Comparison of ENCODE assay signal across 25 cellular contexts in genomic region chr10:72311667-72312066, GRCh38. TPM values are rescaled to one million over a fixed set of nuclear protein-coding genes. Genes with fewer than 3 reads are reported as not detected.
DNase-seq lines count a peak whose midpoint lies in the region; ATAC-seq, FAIRE-seq and TF ChIP-seq lines count a peak whose summit lies in the region.
"Had no signal": no experiment of that assay in that cellular context is flagged by ENCODE, and none has a peak within 500 bp of the region (broad histone marks: within the 10 kb centered on the region; RNA-seq: fewer than 3 reads in every experiment).

No MANE protein-coding gene starts in this region.

- H3K4me1 Mint-ChIP-seq in stimulated activated effector memory CD8-positive, alpha-beta T cell treated with anti-CD3 and anti-CD28 coated beads, Interleukin-12 subunit alpha, Interleukin-12 subunit beta, amount 100 ng/mL, for 72 hours, result peaks cover 51% of the 10 kb centered on the region

- H3K36me3 ChIP-seq in K562 (ENCODE audit: control insufficient read depth, insufficient read depth, low read length) (no peaks in the 10 kb centered on the region), breast epithelium (no peaks in the 10 kb centered on the region)
- H3K36me3 ChIP-seq: ascending aorta, lower lobe of right lung, MG63, thyroid gland had no signal

- no peaks in the 10 kb centered on the region for H3K9me1 ChIP-seq in K562 (ENCODE audit: control insufficient read depth, insufficient read depth, low read length)

- intact Hi-C loops in K562 (cut with micrococcal nuclease) (no loop called here), lower leg skin (cut with DNase I; ENCODE audit: low total_unique reads) (no loop called here), breast epithelium (cut with DNase I; ENCODE audit: low total_unique reads) (no loop called here)

- no peak for TF ChIP-seq POLR2A in NB4 (IDR thresholded peaks at IDR 0.05; ENCODE audit: extremely low read depth, insufficient read length)
- TF ChIP-seq POLR2A in K562 (conservative IDR thresholded peaks at IDR 0.05), result no peak
- no peak for TF ChIP-seq POLR2A in lower leg skin (IDR thresholded peaks at IDR 0.05)
- TF ChIP-seq POLR2A in breast epithelium (IDR thresholded peaks at IDR 0.05), result no peak

- no peak overlapping the region for H3K9ac ChIP-seq in K562 (ENCODE audit: insufficient read depth in 1 of 2, low read depth in 2 of 2, low read length in 2 of 2)

- DNase-seq in activated naive CD4-positive, alpha-beta T cell treated with anti-CD3 and anti-CD28 coated beads, Interleukin-2, amount 50 U/mL, for 72 hours (ENCODE audit: low spot score in 2 of 2), result no peak
- DNase-seq in activated naive CD4-positive, alpha-beta T cell treated with anti-CD3 and anti-CD28 coated beads, Interleukin-2, amount 50 U/mL, for 16 hours, result no peak
- DNase-seq in NB4 (ENCODE audit: low read depth) (peak; percentile 16), K562 (ENCODE audit: extremely low read depth in 1 of 4, low spot score in 3 of 4) (no peak), lower leg skin (ENCODE audit: low spot score in 2 of 2) (no peak), HuH-7.5 (ENCODE audit: low spot score) (no peak), breast epithelium (ENCODE audit: low spot score in 2 of 2) (no peak)
- no peak for DNase-seq in stimulated activated effector memory CD8-positive, alpha-beta T cell treated with anti-CD3 and anti-CD28 coated beads, Interleukin-12 subunit alpha, Interleukin-12 subunit beta, amount 100 ng/mL, for 72 hours (ENCODE audit: low spot score in 2 of 2)
- DNase-seq: activated effector memory CD4-positive, alpha-beta T cell treated with anti-CD3 and anti-CD28 coated beads, Interleukin-2, amount 50 U/mL, for 16 hours; DMS53; foreskin keratinocyte; lower lobe of right lung; MG63; NCI-H146; NCI-H2171 treated with DMSO at 0.1 percent for 48 hours; occipital lobe; OCI-M1; thyroid gland had no signal

- CTCF ChIA-PET in K562 (lab: Yijun Ruan, JAX; ENCODE audit: low intra/inter-chr PET ratio), result no interaction called here

- H3K27ac Mint-ChIP-seq in activated naive CD4-positive, alpha-beta T cell treated with anti-CD3 and anti-CD28 coated beads, Interleukin-2, amount 50 U/mL, for 72 hours, result peak overlapping the region; percentile 46
- no peak overlapping the region for H3K27ac Mint-ChIP-seq in stimulated activated effector memory CD8-positive, alpha-beta T cell treated with anti-CD3 and anti-CD28 coated beads, Interleukin-12 subunit alpha, Interleukin-12 subunit beta, amount 100 ng/mL, for 72 hours
- H3K27ac Mint-ChIP-seq: T-helper 1 cell treated with Interleukin-12 subunit alpha and Interleukin-12 subunit beta and Interleukin-4 antibody, amounts not matched to agents 30 μg/mL and 1 μg/mL, for 36 hours had no signal

- in situ Hi-C loops in K562 (cut with MboI), result no loop called here

- H3K9me3 ChIP-seq in K562 (replicated peaks; ENCODE audit: control insufficient read depth, insufficient read depth, low read depth, low read length) (no peaks in the 10 kb centered on the region), breast epithelium (no peaks in the 10 kb centered on the region)
- H3K9me3 ChIP-seq: ascending aorta, lower lobe of right lung, MG63, thyroid gland had no signal

- H3K9me3 Mint-ChIP-seq in activated naive CD4-positive, alpha-beta T cell treated with anti-CD3 and anti-CD28 coated beads, Interleukin-2, amount 50 U/mL, for 72 hours, result peaks cover 0 to 5% of the 10 kb centered on the region in 2 donors
- no peaks in the 10 kb centered on the region for H3K9me3 Mint-ChIP-seq in stimulated activated effector memory CD8-positive, alpha-beta T cell treated with anti-CD3 and anti-CD28 coated beads, Interleukin-12 subunit alpha, Interleukin-12 subunit beta, amount 100 ng/mL, for 72 hours
- H3K9me3 Mint-ChIP-seq: IgD-negative memory B cell; T-helper 1 cell treated with Interleukin-12 subunit alpha and Interleukin-12 subunit beta and Interleukin-4 antibody, amounts not matched to agents 30 μg/mL and 1 μg/mL, for 36 hours had no signal

- POLR2A ChIA-PET in K562 (lab: Yijun Ruan, JAX), result interaction anchor here (0.7 to 2.3 kb wide), 4 partner anchors 10 to 467 kb away, joined by 3 to 17 read pairs (median 5); no protein-coding TSS in a partner anchor

- H3K27me3 ChIP-seq in K562 (ENCODE audit: control insufficient read depth in 2 of 2, insufficient read depth in 2 of 2, low read length in 2 of 2) (no peaks in the 10 kb centered on the region), breast epithelium (no peaks in the 10 kb centered on the region)
- H3K27me3 ChIP-seq: ascending aorta, foreskin keratinocyte, MG63, thyroid gland had no signal

- H3K4me2 ChIP-seq in K562 (ENCODE audit: insufficient read depth, low read length), result no peak overlapping the region

- no peak for TF ChIP-seq EP300 in K562 (IDR thresholded peaks at IDR 0.05; ENCODE audit: low read length)

- peak; percentile 32 for FAIRE-seq in K562 (lab: Jason Lieb, UNC)
- FAIRE-seq: GM12891, keratinocyte had no signal

- no TSS peak for BruUV-seq in K562 (replicated peaks; lab: Mats Ljungman, UMichigan)

- H3K4me1 ChIP-seq in K562 (replicated peaks in 1 of 2; ENCODE audit: control insufficient read depth in 2 of 2, insufficient read depth in 2 of 2, low read length in 2 of 2) (peaks cover 42 to 66% of the 10 kb centered on the region in 2 experiments), breast epithelium (peaks cover 17% of the 10 kb centered on the region in 2 donors)

- H3K79me2 ChIP-seq in K562 (ENCODE audit: control insufficient read depth, insufficient read depth, low read length), result no peaks in the 10 kb centered on the region

- H2AFZ ChIP-seq in K562 (ENCODE audit: low read depth, low read length), result no peak overlapping the region

- TF ChIP-seq CTCF in NB4 (IDR thresholded peaks at IDR 0.05; ENCODE audit: low read depth, low read length) (no peak), K562 (IDR thresholded peaks at IDR 0.05 in 2 of 3, conservative IDR thresholded peaks at IDR 0.05 in 1 of 3; ENCODE audit: insufficient read depth in 2 of 3, low read depth in 1 of 3, low read length in 3 of 3) (no peak), lower leg skin (IDR thresholded peaks at IDR 0.05) (no peak), breast epithelium (IDR thresholded peaks at IDR 0.05) (no peak)

- H3K27ac ChIP-seq in K562 (ENCODE audit: extremely low read depth, low read depth, low read length), result no peak overlapping the region; the same call in 2 of the 3 replicates
- H3K27ac ChIP-seq in breast epithelium, result no peak overlapping the region
- H3K27ac ChIP-seq: ascending aorta, HL-60, lower lobe of right lung, thyroid gland, VCaP had no signal

- no peaks in the 10 kb centered on the region for H4K20me1 ChIP-seq in K562 (replicated peaks; ENCODE audit: control insufficient read depth, insufficient read depth, low read length)

- peak; percentile 72 to 75 for ATAC-seq in activated naive CD4-positive, alpha-beta T cell treated with anti-CD3 and anti-CD28 coated beads, Interleukin-2, amount 50 U/mL, for 72 hours
- ATAC-seq in K562, result no peak
- ATAC-seq in stimulated activated effector memory CD8-positive, alpha-beta T cell treated with anti-CD3 and anti-CD28 coated beads, Interleukin-12 subunit alpha, Interleukin-12 subunit beta, amount 100 ng/mL, for 72 hours, result peak; percentile 88
- ATAC-seq: foreskin keratinocyte, lower lobe of right lung had no signal

- TF ChIP-seq RAD21 in K562 (CRISPR knock-in tag; conservative IDR thresholded peaks at IDR 0.05 in 1 of 2, IDR thresholded peaks at IDR 0.05 in 1 of 2), result no peak

- H3K4me3 Mint-ChIP-seq in stimulated activated effector memory CD8-positive, alpha-beta T cell treated with anti-CD3 and anti-CD28 coated beads, Interleukin-12 subunit alpha, Interleukin-12 subunit beta, amount 100 ng/mL, for 72 hours, result no peak overlapping the region
- H3K4me3 Mint-ChIP-seq: IgD-negative memory B cell; T-helper 1 cell treated with Interleukin-12 subunit alpha and Interleukin-12 subunit beta and Interleukin-4 antibody, amounts not matched to agents 30 μg/mL and 1 μg/mL, for 36 hours had no signal

- H3K36me3 Mint-ChIP-seq in activated naive CD4-positive, alpha-beta T cell treated with anti-CD3 and anti-CD28 coated beads, Interleukin-2, amount 50 U/mL, for 72 hours, result peaks cover 9 to 11% of the 10 kb centered on the region in 2 donors
- peaks cover 8% of the 10 kb centered on the region for H3K36me3 Mint-ChIP-seq in stimulated activated effector memory CD8-positive, alpha-beta T cell treated with anti-CD3 and anti-CD28 coated beads, Interleukin-12 subunit alpha, Interleukin-12 subunit beta, amount 100 ng/mL, for 72 hours
- H3K36me3 Mint-ChIP-seq: IgD-negative memory B cell had no signal

- 58% methylated on average over 7 of the region's 7 CpGs for WGBS in K562 (ENCODE audit: insufficient coverage, low coverage, missing lambda C conversion rate)
- WGBS in lower leg skin, 2 donors, result 87 to 93% methylated on average over 7 of the region's 7 CpGs

- H3K4me3 ChIP-seq in NB4 (ENCODE audit: low read depth, low read length) (no peak overlapping the region), K562 (no peak overlapping the region), lower leg skin (ENCODE audit: low read depth, poor library complexity, severe bottlenecking) (no peak overlapping the region), breast epithelium (no peak overlapping the region)
- H3K4me3 ChIP-seq: ascending aorta, lower lobe of right lung, MG63, thyroid gland had no signal

RNA-seq across cellular contexts. Expression of gene DDIT4, which starts 37.9 kb away (rescaled TPM):
- 1,000 to 10,000 TPM; 1,025 to 1,076 TPM for total RNA-seq in activated naive CD4-positive, alpha-beta T cell treated with anti-CD3 and anti-CD28 coated beads, Interleukin-2, amount 50 U/mL, for 72 hours
- total RNA-seq in K562 (2011; cell fraction: chromatin; rRNA removed; ENCODE audit: low replicate concordance), result 185 and 371 TPM in 2 replicates
- total RNA-seq in K562 (2011; cell fraction: nucleolus; rRNA removed), result 455 and 610 TPM in 2 replicates
- total RNA-seq in K562 (2011; cell fraction: nucleoplasm; rRNA removed), result 314 and 392 TPM in 2 replicates
- total RNA-seq in K562 (2014; rRNA removed) (593 and 675 TPM in 2 replicates), K562 (2014; rRNA removed; fragmentation: Illumina TruSeq; extraction: Trizol) (159 and 200 TPM in 2 replicates), K562 (2015; rRNA removed; fragmentation: Illumina TruSeq; extraction: Trizol) (13.2 and 14.7 TPM in 2 replicates), K562 (2021) (453 and 674 TPM in 2 replicates), lower leg skin (100 to 1,000 TPM; 274 to 929 (median 421) TPM), breast epithelium (100 to 1,000 TPM; 183 to 555 (median 341) TPM)
- polyA plus RNA-seq in K562 (2011; rRNA removed) (228 and 529 TPM in 2 replicates), K562 (2014; fragmentation: Illumina TruSeq; extraction: Trizol) (107 and 370 TPM in 2 replicates), K562 (2014; fragmentation: Nextera tagmentation; extraction: Ambion mirVana) (10 to 100 TPM in 1 of 2 experiments, 1 to 10 TPM in 1; 8.2 to 12.3 TPM), K562 (2014; rRNA removed) (362 and 564 TPM in 2 replicates)
- polyA plus RNA-seq in K562 (2011; cell fraction: cytosol; rRNA removed), result 345 and 451 TPM in 2 replicates
- 384 and 450 TPM in 2 replicates for polyA plus RNA-seq in K562 (2011; cell fraction: nucleus; rRNA removed)
- 184 and 695 TPM in 2 replicates for polyA plus RNA-seq in K562 (2012)
- 156 and 267 TPM in 2 replicates for polyA minus RNA-seq in K562 (2011; rRNA and poly(A)+ RNA removed)
- 180 and 395 TPM in 2 replicates for polyA minus RNA-seq in K562 (2011; cell fraction: cytosol; rRNA and poly(A)+ RNA removed)
- polyA minus RNA-seq in K562 (2011; cell fraction: nucleus; rRNA and poly(A)+ RNA removed), result 272 and 555 TPM in 2 replicates

RNA-seq across cellular contexts. Expression of gene DNAJB12, which starts 43.1 kb away (rescaled TPM):
- 10 to 100 TPM; 20.7 to 26.6 TPM for total RNA-seq in activated naive CD4-positive, alpha-beta T cell treated with anti-CD3 and anti-CD28 coated beads, Interleukin-2, amount 50 U/mL, for 72 hours
- 37.8 and 67.4 TPM in 2 replicates for total RNA-seq in K562 (2011; cell fraction: chromatin; rRNA removed; ENCODE audit: low replicate concordance)
- total RNA-seq in K562 (2011; cell fraction: nucleolus; rRNA removed), result 41.7 and 47.7 TPM in 2 replicates
- total RNA-seq in K562 (2011; cell fraction: nucleoplasm; rRNA removed), result 40.8 and 49.2 TPM in 2 replicates
- total RNA-seq in K562 (2014; rRNA removed) (22.1 and 30.2 TPM in 2 replicates), K562 (2014; rRNA removed; fragmentation: Illumina TruSeq; extraction: Trizol) (12.9 and 15.1 TPM in 2 replicates), K562 (2015; rRNA removed; fragmentation: Illumina TruSeq; extraction: Trizol) (20.5 and 22.0 TPM in 2 replicates), K562 (2021) (31.0 and 31.5 TPM in 2 replicates), lower leg skin (10 to 100 TPM; 32.8 to 54.4 (median 48.1) TPM), breast epithelium (10 to 100 TPM; 38.4 to 48.1 (median 38.7) TPM)
- polyA plus RNA-seq in K562 (2011; rRNA removed) (10.2 and 13.3 TPM in 2 replicates), K562 (2014; fragmentation: Illumina TruSeq; extraction: Trizol) (24.1 and 26.2 TPM in 2 replicates), K562 (2014; fragmentation: Nextera tagmentation; extraction: Ambion mirVana) (1 to 10 TPM; 3.5 to 4.7 TPM), K562 (2014; rRNA removed) (18.4 and 20.3 TPM in 2 replicates)
- 12.4 and 17.8 TPM in 2 replicates for polyA plus RNA-seq in K562 (2011; cell fraction: cytosol; rRNA removed)
- polyA plus RNA-seq in K562 (2011; cell fraction: nucleus; rRNA removed), result 27.1 and 42.9 TPM in 2 replicates
- polyA plus RNA-seq in K562 (2012), result 21.6 and 29.2 TPM in 2 replicates
- 7.6 and 8.6 TPM in 2 replicates for polyA minus RNA-seq in K562 (2011; rRNA and poly(A)+ RNA removed)
- polyA minus RNA-seq in K562 (2011; cell fraction: cytosol; rRNA and poly(A)+ RNA removed), result 11.4 and 13.2 TPM in 2 replicates
- 14.1 and 15.7 TPM in 2 replicates for polyA minus RNA-seq in K562 (2011; cell fraction: nucleus; rRNA and poly(A)+ RNA removed)
